14 cellular contexts compared by ENCODE assay signal in genomic region chr1:181139631-181140051, GRCh38. TPM values are rescaled to one million over a fixed set of nuclear protein-coding genes. Genes with fewer than 3 reads are reported as not detected.
A peak's percentile ranks its signal among the peaks of the same experiment; 100 is the strongest.
DNase-seq lines count a peak whose midpoint lies in the region; ATAC-seq, FAIRE-seq and TF ChIP-seq lines count a peak whose summit lies in the region.
"Had no signal": no experiment of that assay in that cellular context is flagged by ENCODE, and none has a peak within 500 bp of the region (broad histone marks: within the 10 kb centered on the region; RNA-seq: fewer than 3 reads in every experiment).

No MANE protein-coding gene starts in this region.

- DNase-seq in activated CD4-positive, alpha-beta memory T cell treated with anti-CD3 and anti-CD28 coated beads, Interleukin-2, amount 10 ng/mL, durations not matched to agents 7 days and 5 days, result no peak
- no peak for DNase-seq in activated CD4-positive, alpha-beta memory T cell treated with anti-CD3 and anti-CD28 coated beads for 36 hours
- DNase-seq in HTR-8/SVneo (ENCODE audit: insufficient read length, low spot score) (peak; percentile 48), mammary epithelial cell (peak; percentile 78), osteoblast (ENCODE audit: insufficient read length, low spot score, missing footprints) (peak; percentile 72), colonic mucosa (no peak)
- no peak for DNase-seq in activated T-helper 2 cell treated with anti-CD3 and anti-CD28 coated beads, Interferon-gamma antibody, Interleukin-2, Interleukin-4, amounts not matched to agents 10 μg/mL and 5 μg/mL and 100 μg/mL, durations not matched to agents 14 hours and 24 hours and 36 hours (ENCODE audit: low spot score)
- DNase-seq: activated CD4-positive, alpha-beta T cell treated with anti-CD3 and anti-CD28 coated beads for 4 hours; effector memory CD8-positive, alpha-beta T cell; GF-D8; MM.1S had no signal

- peaks cover 84% of the 10 kb centered on the region for H3K4me1 Mint-ChIP-seq in activated CD4-positive, alpha-beta memory T cell treated with anti-CD3 and anti-CD28 coated beads, Interleukin-2, amount 10 ng/mL, durations not matched to agents 7 days and 5 days
- peaks cover 61% of the 10 kb centered on the region for H3K4me1 Mint-ChIP-seq in activated CD4-positive, alpha-beta memory T cell treated with anti-CD3 and anti-CD28 coated beads for 36 hours (ENCODE audit: low read depth)
- peaks cover 85% of the 10 kb centered on the region for H3K4me1 Mint-ChIP-seq in activated T-helper 2 cell treated with anti-CD3 and anti-CD28 coated beads, Interferon-gamma antibody, Interleukin-2, Interleukin-4, amounts not matched to agents 10 μg/mL and 5 μg/mL and 100 μg/mL, durations not matched to agents 14 hours and 24 hours and 36 hours (ENCODE audit: low read depth)

- H3K4me3 ChIP-seq in mammary epithelial cell (replicated peaks in 1 of 3; ENCODE audit: insufficient read depth in 1 of 3, low read depth in 2 of 3, low read length in 3 of 3) (no peak overlapping the region), osteoblast (ENCODE audit: insufficient read depth, low read length) (no peak overlapping the region), colonic mucosa (no peak overlapping the region)
- H3K4me3 ChIP-seq: GM23338 had no signal

- POLR2A ChIA-PET in activated CD4-positive, alpha-beta memory T cell treated with anti-CD3 and anti-CD28 coated beads, Interleukin-2, amount 10 ng/mL, durations not matched to agents 7 days and 5 days (lab: Charles Lee), result interaction anchor here (0.7 to 13.6 kb wide), 7 partner anchors 10 to 102 kb away, joined by 3 to 322 read pairs (median 16); partner anchors contain the start of gene IER5
- POLR2A ChIA-PET in activated CD4-positive, alpha-beta memory T cell treated with anti-CD3 and anti-CD28 coated beads for 36 hours (lab: Charles Lee), result interaction anchor here (1.2 to 4.7 kb wide), 4 partner anchors 35 to 106 kb away, joined by 3 to 91 read pairs (median 14); partner anchors contain the start of gene IER5

- H3K36me3 ChIP-seq in mammary epithelial cell (ENCODE audit: insufficient read depth, low read length), result no peaks in the 10 kb centered on the region
- no peaks in the 10 kb centered on the region for H3K36me3 ChIP-seq in osteoblast (ENCODE audit: insufficient read depth, low read length)
- H3K36me3 ChIP-seq in colonic mucosa, result no peaks in the 10 kb centered on the region

- no TSS peak for BruUV-seq in mammary epithelial cell (replicated peaks; lab: Mats Ljungman, UMichigan)

- no peaks in the 10 kb centered on the region for H3K9me3 Mint-ChIP-seq in activated CD4-positive, alpha-beta memory T cell treated with anti-CD3 and anti-CD28 coated beads, Interleukin-2, amount 10 ng/mL, durations not matched to agents 7 days and 5 days
- no peaks in the 10 kb centered on the region for H3K9me3 Mint-ChIP-seq in activated CD4-positive, alpha-beta memory T cell treated with anti-CD3 and anti-CD28 coated beads for 36 hours
- no peaks in the 10 kb centered on the region for H3K9me3 Mint-ChIP-seq in activated T-helper 2 cell treated with anti-CD3 and anti-CD28 coated beads, Interferon-gamma antibody, Interleukin-2, Interleukin-4, amounts not matched to agents 10 μg/mL and 5 μg/mL and 100 μg/mL, durations not matched to agents 14 hours and 24 hours and 36 hours
- H3K9me3 Mint-ChIP-seq: effector memory CD8-positive, alpha-beta T cell; GM23338 had no signal

- no peak for FAIRE-seq in HTR-8/SVneo (lab: Jason Lieb, UNC)

- 50% methylated on average over 2 of the region's 5 CpGs for WGBS in mammary epithelial cell (ENCODE audit: low coverage, missing lambda C conversion rate)

- TF ChIP-seq CTCF in mammary epithelial cell (conservative IDR thresholded peaks at IDR 0.05 in 1 of 2, IDR thresholded peaks at IDR 0.05 in 1 of 2; ENCODE audit: extremely low read depth in 1 of 2, insufficient read depth in 1 of 2, low read depth in 1 of 2, low read length in 2 of 2), result no peak
- TF ChIP-seq CTCF in osteoblast (IDR thresholded peaks at IDR 0.05; ENCODE audit: extremely low read depth, low read depth, low read length), result no peak
- no peak for TF ChIP-seq CTCF in colonic mucosa (IDR thresholded peaks at IDR 0.05)

- H3K36me3 Mint-ChIP-seq in activated CD4-positive, alpha-beta memory T cell treated with anti-CD3 and anti-CD28 coated beads, Interleukin-2, amount 10 ng/mL, durations not matched to agents 7 days and 5 days (ENCODE audit: low read depth), result no peaks in the 10 kb centered on the region
- H3K36me3 Mint-ChIP-seq in activated CD4-positive, alpha-beta memory T cell treated with anti-CD3 and anti-CD28 coated beads for 36 hours, result no peaks in the 10 kb centered on the region
- H3K36me3 Mint-ChIP-seq in activated T-helper 2 cell treated with anti-CD3 and anti-CD28 coated beads, Interferon-gamma antibody, Interleukin-2, Interleukin-4, amounts not matched to agents 10 μg/mL and 5 μg/mL and 100 μg/mL, durations not matched to agents 14 hours and 24 hours and 36 hours (ENCODE audit: low read depth), result no peaks in the 10 kb centered on the region
- H3K36me3 Mint-ChIP-seq: activated naive CD8-positive, alpha-beta T cell had no signal

- no peak for ATAC-seq in GM19328 (IDR thresholded peaks at IDR 0.05; ENCODE audit: unreplicated experiment)
- ATAC-seq: effector memory CD8-positive, alpha-beta T cell; GM23338 had no signal

- H3K9ac ChIP-seq in mammary epithelial cell (ENCODE audit: insufficient read depth, low read length), result no peak overlapping the region
- no peak overlapping the region for H3K9ac ChIP-seq in colonic mucosa (ENCODE audit: low read depth in 2 of 2, low read length in 2 of 2)

- in situ Hi-C loops in mammary epithelial cell (cut with MboI; ENCODE audit: low sequenced_read_pairs in 2 of 2), result loop anchor here (5.0 to 25.0 kb wide), 4 partner anchors 47 to 502 kb away; partner anchors contain the start of gene XPR1 (in 1 of the 2)

- H3K9me3 ChIP-seq in mammary epithelial cell (replicated peaks; ENCODE audit: insufficient read depth, low read length) (no peaks in the 10 kb centered on the region), osteoblast (ENCODE audit: low read depth, low read length) (no peaks in the 10 kb centered on the region), colonic mucosa (no peaks in the 10 kb centered on the region)

- no peak overlapping the region for H3K4me3 Mint-ChIP-seq in activated CD4-positive, alpha-beta memory T cell treated with anti-CD3 and anti-CD28 coated beads, Interleukin-2, amount 10 ng/mL, durations not matched to agents 7 days and 5 days
- no peak overlapping the region for H3K4me3 Mint-ChIP-seq in activated CD4-positive, alpha-beta memory T cell treated with anti-CD3 and anti-CD28 coated beads for 36 hours
- H3K4me3 Mint-ChIP-seq in activated T-helper 2 cell treated with anti-CD3 and anti-CD28 coated beads, Interferon-gamma antibody, Interleukin-2, Interleukin-4, amounts not matched to agents 10 μg/mL and 5 μg/mL and 100 μg/mL, durations not matched to agents 14 hours and 24 hours and 36 hours (ENCODE audit: low read depth), result no peak overlapping the region
- H3K4me3 Mint-ChIP-seq: effector memory CD8-positive, alpha-beta T cell; GM23338 had no signal

- dilution Hi-C loops in mammary epithelial cell (cut with HindIII; ENCODE audit: low sequenced_read_pairs), result no loop called here

- H3K4me1 ChIP-seq in mammary epithelial cell (ENCODE audit: insufficient read depth, low read length) (peaks cover 69% of the 10 kb centered on the region), osteoblast (ENCODE audit: insufficient read depth, low read length) (peaks cover 53% of the 10 kb centered on the region), colonic mucosa (peaks cover 4% of the 10 kb centered on the region)

- CTCF ChIA-PET in activated CD4-positive, alpha-beta memory T cell treated with anti-CD3 and anti-CD28 coated beads, Interleukin-2, amount 10 ng/mL, durations not matched to agents 7 days and 5 days (lab: Charles Lee), result interaction anchor here (1.8 to 8.1 kb wide), 8 partner anchors 12 to 117 kb away, joined by 4 to 149 read pairs (median 35); partner anchors contain the start of genes IER5, MR1 and STX6
- CTCF ChIA-PET in activated CD4-positive, alpha-beta memory T cell treated with anti-CD3 and anti-CD28 coated beads for 36 hours (lab: Charles Lee), result interaction anchor here (0.9 to 7.6 kb wide), 6 partner anchors 24 to 101 kb away, joined by 3 to 229 read pairs (median 45); partner anchors contain the start of gene MR1
- CTCF ChIA-PET in mammary epithelial cell (lab: Charles Lee; ENCODE audit: low non-redundant PET), result no interaction called here

- no peaks in the 10 kb centered on the region for H3K79me2 ChIP-seq in mammary epithelial cell (ENCODE audit: insufficient read depth, low read length)
- no peaks in the 10 kb centered on the region for H3K79me2 ChIP-seq in osteoblast (ENCODE audit: insufficient read depth, low read length)

- no peaks in the 10 kb centered on the region for H4K20me1 ChIP-seq in mammary epithelial cell (ENCODE audit: insufficient read depth, low read length)
- H4K20me1 ChIP-seq in osteoblast (ENCODE audit: insufficient read depth, low read length), result no peaks in the 10 kb centered on the region

- peak overlapping the region; percentile 43 for H3K4me2 ChIP-seq in mammary epithelial cell (ENCODE audit: insufficient read depth, low read depth, low read length)
- peak overlapping the region; percentile 38 for H3K4me2 ChIP-seq in osteoblast (ENCODE audit: insufficient read depth, low read length)
- H3K4me2 ChIP-seq: GM23338 had no signal

- H2AFZ ChIP-seq in mammary epithelial cell (ENCODE audit: low read depth, low read length), result peak overlapping the region; percentile 9
- no peak overlapping the region for H2AFZ ChIP-seq in osteoblast (ENCODE audit: low read length)
- H2AFZ ChIP-seq: GM23338 had no signal

- intact Hi-C loops in activated CD4-positive, alpha-beta memory T cell treated with anti-CD3 and anti-CD28 coated beads for 36 hours (cut with micrococcal nuclease), result loop anchor here (10.0 kb wide), 1 partner anchor 505 kb away; the partner anchor contains the start of gene XPR1
- intact Hi-C loops in mammary epithelial cell (cut with micrococcal nuclease) (loop anchor here (5.0 to 10.0 kb wide), 2 partner anchors 505 to 622 kb away; partner anchors contain the start of gene XPR1), colonic mucosa (cut with DNase I) (loop anchor here (5.0 to 10.0 kb wide), 3 partner anchors 102 to 257 kb away; no protein-coding TSS in a partner anchor)
- intact Hi-C loops in activated T-helper 2 cell treated with anti-CD3 and anti-CD28 coated beads, Interferon-gamma antibody, Interleukin-2, Interleukin-4, amounts not matched to agents 10 μg/mL and 5 μg/mL and 100 μg/mL, durations not matched to agents 14 hours and 24 hours and 36 hours (cut with micrococcal nuclease), result loop anchor here (5.0 kb wide), 2 partner anchors 257 to 637 kb away; partner anchors contain the start of gene ACBD6

- H3K27me3 ChIP-seq in mammary epithelial cell (ENCODE audit: insufficient read depth, low read length) (no peaks in the 10 kb centered on the region), osteoblast (ENCODE audit: insufficient read depth, low read length) (no peaks in the 10 kb centered on the region), colonic mucosa (no peaks in the 10 kb centered on the region)

- H3K27ac ChIP-seq in mammary epithelial cell (ENCODE audit: insufficient read depth, low read depth, low read length), result peak overlapping the region; percentile 53
- H3K27ac ChIP-seq in osteoblast (ENCODE audit: low read depth, low read length), result peak overlapping the region; percentile 90
- H3K27ac ChIP-seq in colonic mucosa, result no peak overlapping the region

- H3K27me3 Mint-ChIP-seq in activated CD4-positive, alpha-beta memory T cell treated with anti-CD3 and anti-CD28 coated beads, Interleukin-2, amount 10 ng/mL, durations not matched to agents 7 days and 5 days, result peaks cover 12% of the 10 kb centered on the region
- peaks cover 5% of the 10 kb centered on the region for H3K27me3 Mint-ChIP-seq in activated CD4-positive, alpha-beta memory T cell treated with anti-CD3 and anti-CD28 coated beads for 36 hours
- H3K27me3 Mint-ChIP-seq in activated T-helper 2 cell treated with anti-CD3 and anti-CD28 coated beads, Interferon-gamma antibody, Interleukin-2, Interleukin-4, amounts not matched to agents 10 μg/mL and 5 μg/mL and 100 μg/mL, durations not matched to agents 14 hours and 24 hours and 36 hours (ENCODE audit: low read depth), result peaks cover 2% of the 10 kb centered on the region
- H3K27me3 Mint-ChIP-seq: activated naive CD8-positive, alpha-beta T cell had no signal

- H3K27ac Mint-ChIP-seq in activated CD4-positive, alpha-beta memory T cell treated with anti-CD3 and anti-CD28 coated beads, Interleukin-2, amount 10 ng/mL, durations not matched to agents 7 days and 5 days, result peak overlapping the region; percentile 26
- H3K27ac Mint-ChIP-seq in activated CD4-positive, alpha-beta memory T cell treated with anti-CD3 and anti-CD28 coated beads for 36 hours, result no peak overlapping the region
- no peak overlapping the region for H3K27ac Mint-ChIP-seq in activated T-helper 2 cell treated with anti-CD3 and anti-CD28 coated beads, Interferon-gamma antibody, Interleukin-2, Interleukin-4, amounts not matched to agents 10 μg/mL and 5 μg/mL and 100 μg/mL, durations not matched to agents 14 hours and 24 hours and 36 hours
- H3K27ac Mint-ChIP-seq: GM23338 had no signal

RNA-seq across cellular contexts. Expression of gene IER5, which starts 51.1 kb away (rescaled TPM):
- total RNA-seq in activated CD4-positive, alpha-beta memory T cell treated with anti-CD3 and anti-CD28 coated beads, Interleukin-2, amount 10 ng/mL, durations not matched to agents 7 days and 5 days, result 10 to 100 TPM; 41.6 to 43.9 TPM
- total RNA-seq in activated CD4-positive, alpha-beta memory T cell treated with anti-CD3 and anti-CD28 coated beads for 36 hours, result 10 to 100 TPM; 27.9 to 28.9 TPM
- 10 to 100 TPM; 16.3 to 37.5 TPM for total RNA-seq in mammary epithelial cell
- polyA plus RNA-seq in mammary epithelial cell, result 21.0 TPM
- polyA minus RNA-seq in mammary epithelial cell, result 11.8 TPM
- total RNA-seq in osteoblast, result 16.2 and 17.4 TPM in 2 replicates
- 44.3 and 44.6 TPM in 2 replicates for total RNA-seq in activated T-helper 2 cell treated with anti-CD3 and anti-CD28 coated beads, Interferon-gamma antibody, Interleukin-2, Interleukin-4, amounts not matched to agents 10 μg/mL and 5 μg/mL and 100 μg/mL, durations not matched to agents 14 hours and 24 hours and 36 hours
- 10 to 100 TPM; 19.6 to 20.1 TPM for total RNA-seq in colonic mucosa

Comparison
In these comparisons a context has a peak if more than half of its experiments do, and no peak if none do; other contexts are left out.
1. DNase-seq: peak in HTR-8/SVneo (single experiment), mammary epithelial cell (single experiment) and osteoblast (single experiment); none in activated CD4-positive, alpha-beta memory T cell treated with anti-CD3 and anti-CD28 coated beads, Interleukin-2, amount 10 ng/mL, durations not matched to agents 7 days and 5 days (single experiment), activated CD4-positive, alpha-beta memory T cell treated with anti-CD3 and anti-CD28 coated beads for 36 hours (single experiment), activated T-helper 2 cell treated with anti-CD3 and anti-CD28 coated beads, Interferon-gamma antibody, Interleukin-2, Interleukin-4, amounts not matched to agents 10 μg/mL and 5 μg/mL and 100 μg/mL, durations not matched to agents 14 hours and 24 hours and 36 hours (single experiment) and colonic mucosa (single experiment).